In genomic region chr5:54469655-54470054, GRCh38 we compare ENCODE assay signal across 1 cellular context.
TF ChIP-seq lines count a peak whose summit lies in the region.

No MANE protein-coding gene starts in this region.

TF ChIP-seq in IMR-90, 13 proteins besides CTCF, POLR2A, EP300 and RAD21 (continued from another document):
- TF ChIP-seq USF2 (IDR thresholded peaks at IDR 0.05; ENCODE audit: low read depth, low read length), result no peak
